In the genomic region with DNA sequence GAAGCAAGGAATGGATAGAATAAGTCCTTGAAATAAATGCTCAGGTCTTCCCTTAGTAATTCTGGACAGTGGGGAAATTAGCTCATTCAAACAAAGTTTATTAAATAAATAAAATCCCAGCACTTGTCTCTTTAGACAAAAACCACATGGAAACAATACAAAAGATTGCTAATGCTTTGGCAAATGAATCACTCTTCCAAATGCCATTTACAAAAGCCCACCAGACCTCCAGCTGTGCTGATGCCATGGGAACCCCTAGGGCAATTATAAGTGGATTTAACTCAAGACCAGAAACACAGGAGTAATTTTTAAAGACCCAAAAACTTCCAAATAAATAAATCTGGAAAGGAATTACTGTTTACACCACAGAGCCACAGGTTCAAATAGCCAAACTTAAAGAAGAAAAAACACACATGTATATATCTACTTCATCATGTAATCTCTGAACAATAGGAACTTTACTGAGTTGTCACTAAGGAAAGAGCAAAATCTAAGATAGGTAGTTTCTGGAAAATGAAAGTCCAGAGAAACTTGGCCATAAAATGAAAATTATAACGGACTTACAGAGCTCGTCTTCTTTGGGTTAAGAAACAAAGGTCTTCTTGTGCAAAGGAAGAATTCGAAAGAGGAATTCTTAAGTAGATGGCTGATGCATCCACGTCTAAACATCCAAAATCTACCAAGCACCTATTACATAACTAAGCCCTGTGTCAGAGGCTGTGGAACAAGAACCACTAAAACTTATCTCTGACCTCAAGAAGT, we compare ENCODE assay signal across 1 cellular context.
TF ChIP-seq lines count a peak whose summit lies in the region.

No MANE protein-coding gene starts in this region.

TF ChIP-seq in SK-N-SH, 30 proteins besides CTCF, POLR2A, EP300 and RAD21 (continued from another document):
- 0 out of 2 replicates have a peak, but pooled peaks have one; percentile 21 for TF ChIP-seq POLR2AphosphoS5 (IDR thresholded peaks at IDR 0.05; ENCODE audit: low read depth, low read length)
- no peak for TF ChIP-seq TEAD4 (IDR thresholded peaks at IDR 0.05; ENCODE audit: borderline replicate concordance, insufficient read depth)
- no peak for TF ChIP-seq NRF1 (IDR thresholded peaks at IDR 0.05; ENCODE audit: low read depth, low read length)
- peak; percentile 34; the same call in 1 of the 2 replicates for TF ChIP-seq FOSL2 (IDR thresholded peaks at IDR 0.05; ENCODE audit: borderline replicate concordance, low read depth)
- TF ChIP-seq, protein P1, sequence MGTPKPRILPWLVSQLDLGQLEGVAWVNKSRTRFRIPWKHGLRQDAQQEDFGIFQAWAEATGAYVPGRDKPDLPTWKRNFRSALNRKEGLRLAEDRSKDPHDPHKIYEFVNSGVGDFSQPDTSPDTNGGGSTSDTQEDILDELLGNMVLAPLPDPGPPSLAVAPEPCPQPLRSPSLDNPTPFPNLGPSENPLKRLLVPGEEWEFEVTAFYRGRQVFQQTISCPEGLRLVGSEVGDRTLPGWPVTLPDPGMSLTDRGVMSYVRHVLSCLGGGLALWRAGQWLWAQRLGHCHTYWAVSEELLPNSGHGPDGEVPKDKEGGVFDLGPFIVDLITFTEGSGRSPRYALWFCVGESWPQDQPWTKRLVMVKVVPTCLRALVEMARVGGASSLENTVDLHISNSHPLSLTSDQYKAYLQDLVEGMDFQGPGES (IDR thresholded peaks at IDR 0.05; ENCODE audit: low read depth, low read length): no peak
- TF ChIP-seq NFIC (IDR thresholded peaks at IDR 0.05; ENCODE audit: borderline replicate concordance): peak; percentile 34; the same call in 1 of the 2 replicates
- no peak for TF ChIP-seq USF1 (IDR thresholded peaks at IDR 0.05; ENCODE audit: borderline replicate concordance, low read depth)
- no peak for TF ChIP-seq FOXM1 (IDR thresholded peaks at IDR 0.05; ENCODE audit: low read depth)
- no peak for TF ChIP-seq YY1 (IDR thresholded peaks at IDR 0.05; ENCODE audit: low read depth)
- peak; percentile 85 for TF ChIP-seq TCF12 (IDR thresholded peaks at IDR 0.05)
- no peak for TF ChIP-seq TAF1 (IDR thresholded peaks at IDR 0.05; ENCODE audit: borderline replicate concordance, low read depth, low read length)
- TF ChIP-seq SIN3A (IDR thresholded peaks at IDR 0.05; ENCODE audit: borderline replicate concordance, low read depth, low read length): no peak
- TF ChIP-seq GABPA (IDR thresholded peaks at IDR 0.05; ENCODE audit: low read depth): no peak
- no peak for TF ChIP-seq SMC3 (IDR thresholded peaks at IDR 0.05; ENCODE audit: low read depth, low read length)
- no peak for TF ChIP-seq RXRA (IDR thresholded peaks at IDR 0.05; ENCODE audit: borderline replicate concordance, low read depth)
- TF ChIP-seq RCOR1 (IDR thresholded peaks at IDR 0.05; ENCODE audit: low read length): peak; percentile 67; the same call in 1 of the 2 replicates
- TF ChIP-seq MEF2A (IDR thresholded peaks at IDR 0.05; ENCODE audit: borderline replicate concordance, low read depth): no peak
- peak; percentile 46; the same call in 1 of the 2 replicates for TF ChIP-seq MXI1 (IDR thresholded peaks at IDR 0.05; ENCODE audit: low read depth, low read length)
- no peak for TF ChIP-seq ZBTB33 (IDR thresholded peaks at IDR 0.05; ENCODE audit: borderline replicate concordance, low read depth)
